Comparison of ENCODE assay signal across 19 cellular contexts in the genomic region with DNA sequence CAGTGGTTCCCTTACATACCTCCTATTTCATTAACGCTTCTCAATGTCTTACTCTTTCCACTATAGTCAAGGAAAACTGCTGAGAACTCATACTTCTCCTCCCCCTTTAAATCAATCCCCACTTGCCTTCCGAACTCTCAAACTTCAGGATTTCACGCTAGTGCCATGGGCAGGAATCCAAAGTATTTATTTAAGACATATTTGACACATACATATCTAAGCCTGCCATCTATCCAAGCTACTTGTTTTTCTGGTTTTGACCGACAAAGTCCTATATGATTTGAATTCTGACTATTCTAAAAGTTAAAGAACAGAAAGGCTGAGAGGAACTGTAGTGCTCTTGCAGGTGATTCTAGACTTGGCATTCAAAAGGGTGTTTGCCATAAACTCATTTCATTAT. TPM values are rescaled to one million over a fixed set of nuclear protein-coding genes. Genes with fewer than 3 reads are reported as not detected.
DNase-seq lines count a peak whose midpoint lies in the region; ATAC-seq, FAIRE-seq and TF ChIP-seq lines count a peak whose summit lies in the region.
"Had no signal": no experiment of that assay in that cellular context is flagged by ENCODE, and none has a peak within 500 bp of the region (broad histone marks: within the 10 kb centered on the region; RNA-seq: fewer than 3 reads in every experiment).

No MANE protein-coding gene starts in this region.

- ATAC-seq in esophagus mucosa, result peak; percentile 54
- no peak for ATAC-seq in lower lobe of right lung
- ATAC-seq in stimulated activated naive CD8-positive, alpha-beta T cell treated with anti-CD3 and anti-CD28 coated beads, Interleukin-15, amount 100 ng/mL, for 72 hours, result no peak
- no peak for ATAC-seq in GM18868 (IDR thresholded peaks at IDR 0.05; ENCODE audit: unreplicated experiment)
- ATAC-seq: CD8-positive, alpha-beta T cell had no signal

- no peak overlapping the region for H3K4me3 ChIP-seq in sigmoid colon
- H3K4me3 ChIP-seq in lower lobe of right lung, result no peak overlapping the region
- peak overlapping the region in 1 of 59 donors; percentile 5 for H3K4me3 ChIP-seq in dorsolateral prefrontal cortex
- H3K4me3 ChIP-seq: GM23248, SK-N-MC had no signal

- H3K4me1 ChIP-seq in sigmoid colon (peaks cover 0 to 83% (median 71%) of the 10 kb centered on the region in 4 donors), lower lobe of right lung (peaks cover 15% of the 10 kb centered on the region)

- H3K27me3 Mint-ChIP-seq in stimulated activated naive CD8-positive, alpha-beta T cell treated with anti-CD3 and anti-CD28 coated beads, Interleukin-15, amount 100 ng/mL, for 72 hours, result no peaks in the 10 kb centered on the region

- H3K27ac Mint-ChIP-seq in stimulated activated naive CD8-positive, alpha-beta T cell treated with anti-CD3 and anti-CD28 coated beads, Interleukin-15, amount 100 ng/mL, for 72 hours, result no peak overlapping the region
- H3K27ac Mint-ChIP-seq: CD8-positive, alpha-beta T cell had no signal

- intact Hi-C loops in sigmoid colon (cut with DNase I) (no loop called here), lower lobe of right lung (cut with DNase I) (no loop called here), dorsolateral prefrontal cortex (cut with DNase I) (no loop called here)

- peak; percentile 59 for FAIRE-seq in GM18507 (lab: Jason Lieb, UNC)

- 49 to 75% methylated on average over 4 of the region's 4 CpGs for WGBS in sigmoid colon, 2 donors

- H3K27ac ChIP-seq in sigmoid colon (peak overlapping the region in 3 of 4 donors; percentile 24 to 64 (median 50)), lower lobe of right lung (no peak overlapping the region), dorsolateral prefrontal cortex (peak overlapping the region in 12 of 59 donors; percentile 2 to 59 (median 28))
- H3K27ac ChIP-seq: GM23248, SK-N-MC had no signal

- TF ChIP-seq EP300 in sigmoid colon (IDR thresholded peaks at IDR 0.05), result no peak

- no peak for TF ChIP-seq CTCF in sigmoid colon (IDR thresholded peaks at IDR 0.05)
- TF ChIP-seq CTCF in lower lobe of right lung (IDR thresholded peaks at IDR 0.05), result no peak
- TF ChIP-seq CTCF in dorsolateral prefrontal cortex (IDR thresholded peaks at IDR 0.05 in 54 of 56, conservative IDR thresholded peaks at IDR 0.05 in 2 of 56; ENCODE audit: low read depth in 1 of 56, partially characterized antibody in 56 of 56), result no peak

- DNase-seq in GM18507 (ENCODE audit: extremely low spot score, insufficient read length, low read depth), result no peak
- peak; percentile 57 for DNase-seq in HT-29 (ENCODE audit: low spot score)
- no peak for DNase-seq in sigmoid colon
- DNase-seq in lower lobe of right lung, result no peak
- no peak for DNase-seq in stimulated activated naive CD8-positive, alpha-beta T cell treated with anti-CD3 and anti-CD28 coated beads, Interleukin-15, amount 100 ng/mL, for 72 hours
- DNase-seq in dorsolateral prefrontal cortex, result no peak
- DNase-seq: ACHN; CD8-positive, alpha-beta T cell; DMS79; GM23248; KBM-7; NCI-H1048; NCI-H146; NCI-H2081; NCI-H510A; NCI-H82 had no signal

- H3K27me3 ChIP-seq in sigmoid colon, result no peaks in the 10 kb centered on the region
- H3K27me3 ChIP-seq in lower lobe of right lung (ENCODE audit: low read depth), result no peaks in the 10 kb centered on the region
- no peaks in the 10 kb centered on the region for H3K27me3 ChIP-seq in dorsolateral prefrontal cortex

- H3K36me3 ChIP-seq in sigmoid colon, result peaks cover 0 to 9% (median under 1%) of the 10 kb centered on the region in 4 donors
- peaks cover 20% of the 10 kb centered on the region for H3K36me3 ChIP-seq in lower lobe of right lung

- H3K9me3 ChIP-seq in sigmoid colon, result no peaks in the 10 kb centered on the region
- H3K9me3 ChIP-seq in lower lobe of right lung, result no peaks in the 10 kb centered on the region

- no peak overlapping the region for H3K4me3 Mint-ChIP-seq in stimulated activated naive CD8-positive, alpha-beta T cell treated with anti-CD3 and anti-CD28 coated beads, Interleukin-15, amount 100 ng/mL, for 72 hours
- H3K4me3 Mint-ChIP-seq: CD8-positive, alpha-beta T cell had no signal

- TF ChIP-seq POLR2A in sigmoid colon (IDR thresholded peaks at IDR 0.05), result no peak

- peaks cover 31% of the 10 kb centered on the region for H3K4me1 Mint-ChIP-seq in stimulated activated naive CD8-positive, alpha-beta T cell treated with anti-CD3 and anti-CD28 coated beads, Interleukin-15, amount 100 ng/mL, for 72 hours

- peaks cover 3 to 4% of the 10 kb centered on the region in 2 donors for H3K9me3 Mint-ChIP-seq in stimulated activated naive CD8-positive, alpha-beta T cell treated with anti-CD3 and anti-CD28 coated beads, Interleukin-15, amount 100 ng/mL, for 72 hours
- H3K9me3 Mint-ChIP-seq: CD8-positive, alpha-beta T cell had no signal

RNA-seq across cellular contexts. Expression of a gene that starts 51.8 kb away (rescaled TPM):
- total RNA-seq in HT-29 (2014; rRNA removed; shearing (Covaris generic)), result 15.7 and 18.5 TPM in 2 replicates
- total RNA-seq in esophagus mucosa, result 56.8 TPM
- 10 to 100 TPM; 59.2 to 97.5 (median 62.2) TPM for total RNA-seq in sigmoid colon
- 10 to 100 TPM; 12.6 to 23.5 (median 19.4) TPM for polyA plus RNA-seq in sigmoid colon
- 50.6 TPM for total RNA-seq in lower lobe of right lung
- 10 to 100 TPM; 30.9 to 97.2 (median 68.8) TPM for total RNA-seq in dorsolateral prefrontal cortex
